In the genomic region with DNA sequence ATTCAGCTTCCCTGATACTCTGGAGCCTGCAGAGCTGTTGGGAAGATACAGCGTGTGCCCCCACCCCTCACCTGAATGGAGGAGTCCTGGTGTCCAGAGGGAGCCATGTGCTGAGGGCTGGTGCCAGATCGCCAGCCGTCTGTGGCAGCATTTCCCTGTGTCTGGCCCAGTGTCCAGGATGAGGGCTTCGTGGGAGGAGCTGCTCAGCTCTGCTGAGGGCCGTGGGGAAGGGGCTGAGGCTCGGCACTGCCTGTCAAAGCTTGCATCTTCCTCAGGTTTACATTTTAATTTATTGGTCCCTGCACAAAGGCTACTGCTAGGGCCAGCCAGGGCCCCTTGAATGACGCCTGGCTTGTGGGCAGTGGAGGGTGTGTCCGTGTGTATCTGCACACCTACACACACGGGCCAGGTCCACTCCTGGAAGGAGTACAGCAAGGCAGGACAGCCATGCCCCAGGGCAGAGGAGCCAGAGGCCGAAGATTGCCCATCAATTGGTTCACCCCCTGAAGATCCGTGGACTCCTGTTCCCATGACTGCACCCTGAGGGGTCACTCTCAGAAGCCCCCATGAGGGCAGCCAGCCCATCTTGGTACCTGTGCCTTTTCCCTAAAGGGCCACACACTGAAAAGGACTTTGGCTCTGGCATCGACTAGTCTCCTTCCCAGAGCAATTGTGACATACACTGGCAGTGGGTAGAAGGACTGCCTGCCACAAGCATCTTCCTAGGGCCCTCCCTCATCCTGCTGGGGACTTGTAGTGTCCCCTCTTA, we compare ENCODE assay signal across 15 cellular contexts.
A peak's percentile ranks its signal among the peaks of the same experiment; 100 is the strongest.
DNase-seq lines count a peak whose midpoint lies in the region; ATAC-seq, FAIRE-seq and TF ChIP-seq lines count a peak whose summit lies in the region.
"Had no signal": no experiment of that assay in that cellular context is flagged by ENCODE, and none has a peak within 500 bp of the region (broad histone marks: within the 10 kb centered on the region; RNA-seq: fewer than 3 reads in every experiment).

No MANE protein-coding gene starts in this region.

- H3K27me3 Mint-ChIP-seq in astrocyte (ENCODE audit: low read depth, unreplicated experiment) (no peaks in the 10 kb centered on the region), neural progenitor cell (ENCODE audit: insufficient read depth, low read depth) (peaks cover 14% of the 10 kb centered on the region), T-helper 17 cell (no peaks in the 10 kb centered on the region)
- H3K27me3 Mint-ChIP-seq: activated CD4-positive, alpha-beta T cell treated with anti-CD3 and anti-CD28 coated beads, Interleukin-2, amount 10 ng/mL, durations not matched to agents 7 days and 5 days; CD4-positive, CD25-positive, alpha-beta regulatory T cell had no signal

- no peaks in the 10 kb centered on the region for H3F3A ChIP-seq in neural progenitor cell (ENCODE audit: low read depth)

- H3K4me3 Mint-ChIP-seq in astrocyte (ENCODE audit: unreplicated experiment) (peak overlapping the region; percentile 48), neural progenitor cell (no peak overlapping the region), T-helper 17 cell (no peak overlapping the region)
- H3K4me3 Mint-ChIP-seq: activated CD4-positive, alpha-beta T cell treated with anti-CD3 and anti-CD28 coated beads, Interleukin-2, amount 10 ng/mL, durations not matched to agents 7 days and 5 days; activated T-cell treated with anti-CD3 and anti-CD28 coated beads, Interleukin-2, amount 50 U/mL, for 4 hours; CD4-positive, CD25-positive, alpha-beta regulatory T cell; T-helper 2 cell treated with Interferon-gamma antibody and Interleukin-4, amounts not matched to agents 5 μg/mL and 100 μg/mL, for 36 hours had no signal

- TF ChIP-seq POLR2A in heart left ventricle (IDR thresholded peaks at IDR 0.05): no peak
- TF ChIP-seq POLR2A in upper lobe of left lung (IDR thresholded peaks at IDR 0.05): no peak

- H3K9me3 Mint-ChIP-seq in astrocyte (ENCODE audit: unreplicated experiment) (no peaks in the 10 kb centered on the region), neural progenitor cell (no peaks in the 10 kb centered on the region)
- H3K9me3 Mint-ChIP-seq: activated CD4-positive, alpha-beta T cell treated with anti-CD3 and anti-CD28 coated beads, Interleukin-2, amount 10 ng/mL, durations not matched to agents 7 days and 5 days; activated T-cell treated with anti-CD3 and anti-CD28 coated beads, Interleukin-2, amount 50 U/mL, for 4 hours; CD4-positive, CD25-positive, alpha-beta regulatory T cell; T-helper 2 cell treated with Interferon-gamma antibody and Interleukin-4, amounts not matched to agents 5 μg/mL and 100 μg/mL, for 36 hours had no signal

- H3K27me3 ChIP-seq in astrocyte (ENCODE audit: insufficient read depth, low read length): no peaks in the 10 kb centered on the region
- H3K27me3 ChIP-seq in heart left ventricle: no peaks in the 10 kb centered on the region
- no peaks in the 10 kb centered on the region for H3K27me3 ChIP-seq in neural progenitor cell
- H3K27me3 ChIP-seq in upper lobe of left lung: no peaks in the 10 kb centered on the region
- H3K27me3 ChIP-seq in small intestine (ENCODE audit: control insufficient read depth in 2 of 2, insufficient read depth in 2 of 2, low read length in 2 of 2): no peaks in the 10 kb centered on the region
- H3K27me3 ChIP-seq: dorsolateral prefrontal cortex had no signal

- H3K9me3 ChIP-seq in astrocyte (ENCODE audit: insufficient read depth, low read depth, low read length): no peaks in the 10 kb centered on the region
- H3K9me3 ChIP-seq in heart left ventricle: no peaks in the 10 kb centered on the region
- no peaks in the 10 kb centered on the region for H3K9me3 ChIP-seq in neural progenitor cell (ENCODE audit: low read depth)
- H3K9me3 ChIP-seq in upper lobe of left lung: no peaks in the 10 kb centered on the region
- H3K9me3 ChIP-seq in T-helper 17 cell (ENCODE audit: control insufficient read depth, low read length, poor library complexity, severe bottlenecking): no peaks in the 10 kb centered on the region
- H3K9me3 ChIP-seq in small intestine (ENCODE audit: control insufficient read depth, low read depth): no peaks in the 10 kb centered on the region

- H2AFZ ChIP-seq in astrocyte (ENCODE audit: low read depth, low read length) (no peak overlapping the region), neural progenitor cell (replicated peaks) (peak overlapping the region; percentile 42)

- WGBS in heart left ventricle, 4 donors: 64 to 79% (median 64%) methylated on average over 6 to 12 of the region's 12 CpGs
- WGBS in upper lobe of left lung, 2 donors: 61% methylated on average over 11 of the region's 12 CpGs
- WGBS in small intestine, 3 donors: 53 to 72% (median 55%) methylated on average over 12 of the region's 12 CpGs

- no peak for TF ChIP-seq CTCF in astrocyte (IDR thresholded peaks at IDR 0.05; ENCODE audit: insufficient read depth, low read depth, low read length)
- TF ChIP-seq CTCF in heart left ventricle (IDR thresholded peaks at IDR 0.05): no peak
- TF ChIP-seq CTCF in neural progenitor cell (IDR thresholded peaks at IDR 0.05): no peak
- TF ChIP-seq CTCF in upper lobe of left lung (IDR thresholded peaks at IDR 0.05): no peak

- H3K36me3 Mint-ChIP-seq in astrocyte (ENCODE audit: low read depth, unreplicated experiment) (peaks cover 10% of the 10 kb centered on the region), neural progenitor cell (no peaks in the 10 kb centered on the region), T-helper 17 cell (ENCODE audit: low read depth) (peaks cover 3% of the 10 kb centered on the region)
- H3K36me3 Mint-ChIP-seq: CD4-positive, CD25-positive, alpha-beta regulatory T cell had no signal

- ATAC-seq in heart left ventricle (peak in 3 of 4 donors; percentile 29 to 51 (median 45)), upper lobe of left lung (ENCODE audit: low FRiP score in 2 of 2) (peak in 1 of 2 donors; percentile 31), T-helper 17 cell (no peak)
- ATAC-seq: activated T-cell treated with anti-CD3 and anti-CD28 coated beads, Interleukin-2, amount 50 U/mL, for 4 hours had no signal

- no peak for FAIRE-seq in astrocyte (lab: Jason Lieb, UNC)
- FAIRE-seq in small intestine (lab: Jason Lieb, UNC): no peak
- FAIRE-seq: RCC 7860 had no signal

- no peak overlapping the region for H3K4me3 ChIP-seq in astrocyte (ENCODE audit: insufficient read depth, low read depth, low read length)
- no peak overlapping the region for H3K4me3 ChIP-seq in heart left ventricle
- no peak overlapping the region for H3K4me3 ChIP-seq in neural progenitor cell
- no peak overlapping the region for H3K4me3 ChIP-seq in upper lobe of left lung
- no peak overlapping the region for H3K4me3 ChIP-seq in small intestine (ENCODE audit: low read depth in 1 of 2, low read length in 2 of 2)
- H3K4me3 ChIP-seq: dorsolateral prefrontal cortex had no signal

- H3K27ac Mint-ChIP-seq in astrocyte (ENCODE audit: unreplicated experiment): peak overlapping the region; percentile 34
- no peak overlapping the region for H3K27ac Mint-ChIP-seq in neural progenitor cell
- H3K27ac Mint-ChIP-seq in T-helper 17 cell: no peak overlapping the region
- H3K27ac Mint-ChIP-seq: activated CD4-positive, alpha-beta T cell treated with anti-CD3 and anti-CD28 coated beads, Interleukin-2, amount 10 ng/mL, durations not matched to agents 7 days and 5 days; CD4-positive, CD25-positive, alpha-beta regulatory T cell; T-helper 2 cell treated with Interferon-gamma antibody and Interleukin-4, amounts not matched to agents 5 μg/mL and 100 μg/mL, for 36 hours had no signal

- H3K36me3 ChIP-seq in astrocyte (ENCODE audit: insufficient read depth, low read length) (peaks cover 6% of the 10 kb centered on the region), heart left ventricle (peaks cover 0 to 5% (median 0%) of the 10 kb centered on the region in 9 donors), neural progenitor cell (no peaks in the 10 kb centered on the region), upper lobe of left lung (peaks cover 0 to under 1% (median 0%) of the 10 kb centered on the region in 4 donors), small intestine (ENCODE audit: control insufficient read depth in 2 of 2, insufficient read depth in 2 of 2, low read length in 2 of 2) (no peaks in the 10 kb centered on the region)

- DNase-seq in astrocyte (ENCODE audit: low read depth) (no peak), heart left ventricle (no peak), neural progenitor cell (ENCODE audit: low spot score) (no peak), upper lobe of left lung (no peak), T-helper 17 cell (no peak), small intestine (no peak)
- DNase-seq in activated CD4-positive, alpha-beta T cell treated with anti-CD3 and anti-CD28 coated beads for 48 hours: no peak
- DNase-seq: activated CD4-positive, alpha-beta T cell treated with anti-CD3 and anti-CD28 coated beads, Interleukin-2, amount 10 ng/mL, durations not matched to agents 7 days and 5 days; activated T-cell treated with anti-CD3 and anti-CD28 coated beads, Interleukin-2, amount 50 U/mL, for 4 hours; CD4-positive, CD25-positive, alpha-beta regulatory T cell; NCI-H1105 treated with DMSO at 0.1 percent for 48 hours; NCI-H510A treated with DMSO at 0.1 percent for 48 hours had no signal

- H3K9ac ChIP-seq in astrocyte (ENCODE audit: low read length) (peak overlapping the region; percentile 13), neural progenitor cell (no peak overlapping the region)

- no peaks in the 10 kb centered on the region for H3K79me2 ChIP-seq in astrocyte (ENCODE audit: insufficient read depth, low read length)
- no peaks in the 10 kb centered on the region for H3K79me2 ChIP-seq in neural progenitor cell (ENCODE audit: low read depth)

- H3K4me1 ChIP-seq in astrocyte (ENCODE audit: insufficient read depth, low read length): peaks cover 39% of the 10 kb centered on the region
- H3K4me1 ChIP-seq in heart left ventricle: peaks cover 0 to 19% (median 11%) of the 10 kb centered on the region in 12 donors
- no peaks in the 10 kb centered on the region for H3K4me1 ChIP-seq in neural progenitor cell
- peaks cover 14 to 18% (median 18%) of the 10 kb centered on the region in 4 donors for H3K4me1 ChIP-seq in upper lobe of left lung
- no peaks in the 10 kb centered on the region for H3K4me1 ChIP-seq in small intestine (ENCODE audit: control insufficient read depth in 2 of 2, insufficient read depth in 1 of 2, low read depth in 1 of 2, low read length in 1 of 2)

- H3K4me1 Mint-ChIP-seq in astrocyte (ENCODE audit: low read depth, unreplicated experiment) (peaks cover 32% of the 10 kb centered on the region), neural progenitor cell (peaks cover 14% of the 10 kb centered on the region), T-helper 17 cell (peaks cover 11% of the 10 kb centered on the region)
- H3K4me1 Mint-ChIP-seq: activated CD4-positive, alpha-beta T cell treated with anti-CD3 and anti-CD28 coated beads, Interleukin-2, amount 10 ng/mL, durations not matched to agents 7 days and 5 days; CD4-positive, CD25-positive, alpha-beta regulatory T cell had no signal

- H3K4me2 ChIP-seq in astrocyte (ENCODE audit: low read length) (no peak overlapping the region), neural progenitor cell (no peak overlapping the region)

- H3K27ac ChIP-seq in astrocyte (ENCODE audit: low read depth, low read length) (peak overlapping the region; percentile 23), heart left ventricle (peak overlapping the region in 2 of 12 donors; percentile 58 to 77), neural progenitor cell (no peak overlapping the region), upper lobe of left lung (peak overlapping the region in 3 of 4 donors; percentile 3 to 52 (median 18)), small intestine (ENCODE audit: low read depth in 1 of 2, low read length in 1 of 2) (no peak overlapping the region)

- no peak for TF ChIP-seq EP300 in upper lobe of left lung (IDR thresholded peaks at IDR 0.05)

- intact Hi-C loops in heart left ventricle (cut with DNase I): loop anchor here in 2 of 10 donors (10.0 kb wide), 2 partner anchors 335 to 465 kb away; no protein-coding TSS in a partner anchor

- H4K20me1 ChIP-seq in astrocyte (ENCODE audit: insufficient read depth, low read length) (no peaks in the 10 kb centered on the region), neural progenitor cell (ENCODE audit: low read depth) (no peaks in the 10 kb centered on the region)

Comparison
In these comparisons a context has a peak if more than half of its experiments do, and no peak if none do; other contexts are left out.
1. H3K27ac ChIP-seq: peak in astrocyte (single experiment) and upper lobe of left lung (3 of 4); none in neural progenitor cell (single experiment) and small intestine (0 of 2).